17 cellular contexts compared by ENCODE assay signal in the genomic region with DNA sequence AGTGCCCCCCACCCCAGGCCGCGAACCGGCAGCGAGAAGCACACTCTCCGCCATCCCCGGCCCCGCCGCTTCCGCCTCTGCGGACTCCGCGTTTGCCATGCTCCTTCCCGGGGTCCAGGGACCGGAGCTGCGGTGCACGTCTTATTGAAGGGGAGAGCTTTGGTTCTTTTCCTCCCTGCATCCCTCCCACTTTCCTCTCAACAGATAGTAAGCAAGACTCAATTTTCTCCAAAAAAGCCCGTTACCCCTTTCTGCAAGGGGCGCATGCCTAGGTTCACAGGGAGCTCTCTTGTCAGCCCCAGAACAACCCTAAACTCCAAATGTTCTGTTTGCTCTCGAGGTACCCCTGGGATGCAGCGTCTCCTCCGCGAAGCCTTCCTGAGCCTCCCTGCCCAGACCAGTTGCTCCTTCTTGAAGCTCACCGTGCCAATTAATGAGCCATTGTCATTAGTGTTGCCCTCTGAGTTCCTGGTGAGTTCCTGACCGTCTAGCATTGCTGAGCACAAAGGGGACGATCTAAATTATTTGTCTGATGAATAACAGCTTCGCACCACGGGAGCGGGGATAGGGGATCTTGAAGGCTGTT. TPM values are rescaled to one million over a fixed set of nuclear protein-coding genes. Genes with fewer than 3 reads are reported as not detected.
DNase-seq lines count a peak whose midpoint lies in the region; ATAC-seq and TF ChIP-seq lines count a peak whose summit lies in the region.
"Had no signal": no experiment of that assay in that cellular context is flagged by ENCODE, and none has a peak within 500 bp of the region (broad histone marks: within the 10 kb centered on the region; RNA-seq: fewer than 3 reads in every experiment).

No MANE protein-coding gene starts in this region.

- peak overlapping the region; percentile 14 for H3K4me3 Mint-ChIP-seq in activated naive CD8-positive, alpha-beta T cell
- H3K4me3 Mint-ChIP-seq in activated naive CD8-positive, alpha-beta T cell treated with anti-CD3 and anti-CD28 coated beads, Interleukin-2, amount 50 U/mL, for 24 hours, result no peak overlapping the region
- peak overlapping the region; percentile 32 for H3K4me3 Mint-ChIP-seq in dendritic cell treated with granulocyte-macrophage colony-stimulating factor and Interleukin-4, amounts not matched to agents 40 ng/mL and 50 ng/mL, for 4 days

- H3K4me1 Mint-ChIP-seq in activated naive CD8-positive, alpha-beta T cell (ENCODE audit: low read depth), result peaks cover 24% of the 10 kb centered on the region
- peaks cover 18% of the 10 kb centered on the region for H3K4me1 Mint-ChIP-seq in activated naive CD8-positive, alpha-beta T cell treated with anti-CD3 and anti-CD28 coated beads, Interleukin-2, amount 50 U/mL, for 24 hours
- peaks cover 29% of the 10 kb centered on the region for H3K4me1 Mint-ChIP-seq in dendritic cell treated with granulocyte-macrophage colony-stimulating factor and Interleukin-4, amounts not matched to agents 40 ng/mL and 50 ng/mL, for 4 days (ENCODE audit: low read depth)

- H3K27ac ChIP-seq in tibial nerve, result peak overlapping the region; percentile 93 to 99 (median 96)
- H3K27ac ChIP-seq in vagina, result no peak overlapping the region
- H3K27ac ChIP-seq: neutrophil had no signal

- no peak for DNase-seq in activated naive CD8-positive, alpha-beta T cell treated with anti-CD3 and anti-CD28 coated beads, Interleukin-2, amount 50 U/mL, for 24 hours
- DNase-seq in left kidney (ENCODE audit: low read depth, low spot score), result peak; percentile 31
- no peak for DNase-seq in tibial nerve (ENCODE audit: low spot score in 2 of 2)
- DNase-seq in activated effector memory CD4-positive, alpha-beta T cell treated with Interleukin-2 at 50 U/mL for 16 hours, result no peak
- DNase-seq in NCI-H2081 (lab: John Stamatoyannopoulos, UW), result no peak
- no peak for DNase-seq in vagina (ENCODE audit: extremely low spot score in 2 of 2)
- DNase-seq: NCI-H1694, NCI-H446 treated with DMSO at 0.1 percent for 48 hours, OCI-M1 had no signal

- intact Hi-C loops in dendritic cell treated with granulocyte-macrophage colony-stimulating factor and Interleukin-4, amounts not matched to agents 40 ng/mL and 50 ng/mL, for 4 days (cut with micrococcal nuclease), result no loop called here
- intact Hi-C loops in vagina (cut with DNase I), result no loop called here

- no peak for ATAC-seq in activated naive CD8-positive, alpha-beta T cell treated with anti-CD3 and anti-CD28 coated beads, Interleukin-2, amount 50 U/mL, for 24 hours

- peaks cover 56% of the 10 kb centered on the region for H3K27me3 Mint-ChIP-seq in activated naive CD8-positive, alpha-beta T cell
- peaks cover 84% of the 10 kb centered on the region for H3K27me3 Mint-ChIP-seq in activated naive CD8-positive, alpha-beta T cell treated with anti-CD3 and anti-CD28 coated beads, Interleukin-2, amount 50 U/mL, for 24 hours
- peaks cover 88% of the 10 kb centered on the region for H3K27me3 Mint-ChIP-seq in dendritic cell treated with granulocyte-macrophage colony-stimulating factor and Interleukin-4, amounts not matched to agents 40 ng/mL and 50 ng/mL, for 4 days

- H3K4me1 ChIP-seq in tibial nerve (peaks cover 0 to 15% (median 0%) of the 10 kb centered on the region in 4 donors), vagina (peaks cover 9% of the 10 kb centered on the region)

- peak overlapping the region; percentile 18 to 49 (median 40) for H3K4me3 ChIP-seq in tibial nerve
- no peak overlapping the region for H3K4me3 ChIP-seq in vagina

- no peak for TF ChIP-seq POLR2A in tibial nerve (IDR thresholded peaks at IDR 0.05)
- TF ChIP-seq POLR2A in vagina (IDR thresholded peaks at IDR 0.05), result no peak

- no peak overlapping the region for H3K27ac Mint-ChIP-seq in activated naive CD8-positive, alpha-beta T cell
- H3K27ac Mint-ChIP-seq in activated naive CD8-positive, alpha-beta T cell treated with anti-CD3 and anti-CD28 coated beads, Interleukin-2, amount 50 U/mL, for 24 hours, result no peak overlapping the region
- no peak overlapping the region for H3K27ac Mint-ChIP-seq in dendritic cell treated with granulocyte-macrophage colony-stimulating factor and Interleukin-4, amounts not matched to agents 40 ng/mL and 50 ng/mL, for 4 days
- H3K27ac Mint-ChIP-seq: activated naive CD8-positive, alpha-beta T cell treated with anti-CD3 and anti-CD28 coated beads, Interleukin-2, amount 10 ng/mL, durations not matched to agents 7 days and 5 days had no signal

- no peak for TF ChIP-seq CTCF in tibial nerve (IDR thresholded peaks at IDR 0.05)
- TF ChIP-seq CTCF in vagina (IDR thresholded peaks at IDR 0.05), result no peak

- WGBS in tibial nerve, 2 donors, result 3 to 8% methylated on average over 25 to 27 of the region's 28 CpGs

- H3K36me3 Mint-ChIP-seq in activated naive CD8-positive, alpha-beta T cell, result peaks cover 6% of the 10 kb centered on the region
- H3K36me3 Mint-ChIP-seq in activated naive CD8-positive, alpha-beta T cell treated with anti-CD3 and anti-CD28 coated beads, Interleukin-2, amount 50 U/mL, for 24 hours (ENCODE audit: low read depth), result peaks cover 16% of the 10 kb centered on the region
- no peaks in the 10 kb centered on the region for H3K36me3 Mint-ChIP-seq in dendritic cell treated with granulocyte-macrophage colony-stimulating factor and Interleukin-4, amounts not matched to agents 40 ng/mL and 50 ng/mL, for 4 days (ENCODE audit: low read depth)
- H3K36me3 Mint-ChIP-seq: activated naive CD8-positive, alpha-beta T cell treated with anti-CD3 and anti-CD28 coated beads, Interleukin-2, amount 10 ng/mL, durations not matched to agents 7 days and 5 days had no signal

- H3K9me3 Mint-ChIP-seq in activated naive CD8-positive, alpha-beta T cell (ENCODE audit: low read depth), result no peaks in the 10 kb centered on the region
- H3K9me3 Mint-ChIP-seq in activated naive CD8-positive, alpha-beta T cell treated with anti-CD3 and anti-CD28 coated beads, Interleukin-2, amount 50 U/mL, for 24 hours, result peaks cover 12% of the 10 kb centered on the region
- H3K9me3 Mint-ChIP-seq in dendritic cell treated with granulocyte-macrophage colony-stimulating factor and Interleukin-4, amounts not matched to agents 40 ng/mL and 50 ng/mL, for 4 days, result no peaks in the 10 kb centered on the region
- H3K9me3 Mint-ChIP-seq: activated naive CD8-positive, alpha-beta T cell treated with anti-CD3 and anti-CD28 coated beads, Interleukin-2, amount 10 ng/mL, durations not matched to agents 7 days and 5 days; central memory CD8-positive, alpha-beta T cell had no signal

- H3K36me3 ChIP-seq in tibial nerve, result no peaks in the 10 kb centered on the region
- H3K36me3 ChIP-seq in vagina, result no peaks in the 10 kb centered on the region
- H3K36me3 ChIP-seq: neutrophil had no signal

- H3K9me3 ChIP-seq in tibial nerve (no peaks in the 10 kb centered on the region), vagina (no peaks in the 10 kb centered on the region)
- H3K9me3 ChIP-seq: neutrophil had no signal

- H3K27me3 ChIP-seq in tibial nerve, result peaks cover 0 to 88% of the 10 kb centered on the region in 2 donors
- H3K27me3 ChIP-seq in vagina, result peaks cover 14% of the 10 kb centered on the region

- TF ChIP-seq EP300 in tibial nerve (IDR thresholded peaks at IDR 0.05), result no peak

RNA-seq across cellular contexts. Expression of a gene that starts 8.1 kb away (rescaled TPM):
- total RNA-seq in tibial nerve (10 to 100 TPM; 15.9 to 37.6 (median 25.6) TPM), vagina (not detected)
- total RNA-seq: activated CD8-positive, alpha-beta memory T cell treated with anti-CD3 and anti-CD28 coated beads for 36 hours; activated naive CD8-positive, alpha-beta T cell treated with anti-CD3 and anti-CD28 coated beads, Interleukin-2, amount 10 ng/mL, durations not matched to agents 7 days and 5 days; epithelial cell of proximal tubule; ureter had no signal

RNA-seq across cellular contexts. Expression of a gene that starts 37.0 kb away (rescaled TPM):
- total RNA-seq in tibial nerve (10 to 100 TPM in 3 of 4 donors, 1 to 10 TPM in 1; 6.6 to 16.8 (median 13.5) TPM), vagina (13.0 TPM)

Comparison
In these comparisons a context has a peak if more than half of its experiments do, and no peak if none do; other contexts are left out.
1. H3K4me3 ChIP-seq: peak in tibial nerve (4 of 4); none in vagina (0 of 2).
2. RNA of a gene that starts 8.1 kb away (total RNA-seq): 15.9 to 37.6 TPM in tibial nerve; not detected in vagina (single experiment); every median in the first group is over 10 times any median in the second.